Comparison of ENCODE assay signal across 16 cellular contexts in the genomic region with DNA sequence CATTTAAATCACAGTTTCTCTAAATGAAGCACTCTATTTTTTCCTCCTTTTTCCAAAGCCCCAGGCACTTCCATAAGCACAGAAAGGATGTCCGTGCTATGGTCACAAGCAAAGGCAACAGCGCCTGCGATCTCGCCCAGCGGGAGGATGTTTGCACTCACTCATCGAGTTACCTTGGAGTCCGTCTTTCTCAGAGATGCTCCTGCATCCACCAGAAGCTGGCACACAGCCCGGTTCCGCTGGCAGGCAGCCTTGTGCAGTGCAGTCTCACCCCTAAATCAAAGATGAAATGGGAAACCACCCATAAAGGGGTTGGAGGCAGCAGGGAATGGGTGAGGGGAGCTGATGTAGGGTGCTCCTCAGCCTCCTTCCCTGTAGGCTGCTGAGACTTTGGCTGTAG. TPM values are rescaled to one million over a fixed set of nuclear protein-coding genes. Genes with fewer than 3 reads are reported as not detected.
DNase-seq lines count a peak whose midpoint lies in the region; ATAC-seq and TF ChIP-seq lines count a peak whose summit lies in the region.
"Had no signal": no experiment of that assay in that cellular context is flagged by ENCODE, and none has a peak within 500 bp of the region (broad histone marks: within the 10 kb centered on the region; RNA-seq: fewer than 3 reads in every experiment).

No MANE protein-coding gene starts in this region.

- intact Hi-C loops in dorsolateral prefrontal cortex (cut with DNase I) = no loop called here
- intact Hi-C loops in sigmoid colon (cut with DNase I) = no loop called here

- TF ChIP-seq CTCF in dorsolateral prefrontal cortex (IDR thresholded peaks at IDR 0.05 in 54 of 56, conservative IDR thresholded peaks at IDR 0.05 in 2 of 56; ENCODE audit: low read depth in 1 of 56, partially characterized antibody in 56 of 56) (no peak), sigmoid colon (IDR thresholded peaks at IDR 0.05) (no peak)

- H3K27ac ChIP-seq in dorsolateral prefrontal cortex (peak overlapping the region in 1 of 59 donors; percentile 41), sigmoid colon (no peak overlapping the region)
- H3K27ac ChIP-seq: 22Rv1, parathyroid adenoma, skin epidermis, suprapubic skin had no signal

- TF ChIP-seq POLR2A in sigmoid colon (IDR thresholded peaks at IDR 0.05) = no peak

- TF ChIP-seq EP300 in sigmoid colon (IDR thresholded peaks at IDR 0.05) = no peak

- DNase-seq in DMS153 (lab: John Stamatoyannopoulos, UW) = peak; percentile 10
- no peak for DNase-seq in DMS153 treated with DMSO at 0.1 percent for 48 hours (lab: John Stamatoyannopoulos, UW; ENCODE audit: unreplicated experiment)
- DNase-seq in NCI-H2196 (lab: John Stamatoyannopoulos, UW; ENCODE audit: unreplicated experiment) = peak; percentile 59
- peak; percentile 39 to 76 (median 63) for DNase-seq in dorsolateral prefrontal cortex
- DNase-seq in sigmoid colon = peak; percentile 69
- DNase-seq: activated CD4-positive, alpha-beta T cell treated with anti-CD3 and anti-CD28 coated beads for 36 hours; activated CD8-positive, alpha-beta memory T cell treated with anti-CD3 and anti-CD28 coated beads, Interleukin-2, amount 10 ng/mL, durations not matched to agents 7 days and 5 days; stimulated activated CD8-positive, alpha-beta memory T cell treated with anti-CD3 and anti-CD28 coated beads, Interleukin-4, amount 100 ng/mL, for 48 hours had no signal

- ATAC-seq in HG03565 (IDR thresholded peaks at IDR 0.05; ENCODE audit: unreplicated experiment) (no peak), GM18519 (IDR thresholded peaks at IDR 0.05; ENCODE audit: low FRiP score, unreplicated experiment) (no peak), HG02852 (IDR thresholded peaks at IDR 0.05; ENCODE audit: unreplicated experiment) (no peak)
- ATAC-seq: activated CD4-positive, alpha-beta T cell treated with anti-CD3 and anti-CD28 coated beads for 36 hours; activated CD8-positive, alpha-beta memory T cell treated with anti-CD3 and anti-CD28 coated beads, Interleukin-2, amount 10 ng/mL, durations not matched to agents 7 days and 5 days; esophagus mucosa had no signal

- H3K36me3 ChIP-seq in sigmoid colon = no peaks in the 10 kb centered on the region
- H3K36me3 ChIP-seq: suprapubic skin had no signal

- peaks cover 0 to 4% (median 0%) of the 10 kb centered on the region in 4 donors for H3K4me1 ChIP-seq in sigmoid colon
- H3K4me1 ChIP-seq: parathyroid adenoma, suprapubic skin had no signal

- H3K4me3 ChIP-seq in dorsolateral prefrontal cortex = no peak overlapping the region
- no peak overlapping the region for H3K4me3 ChIP-seq in sigmoid colon
- H3K4me3 ChIP-seq: skin epidermis, suprapubic skin had no signal

- no peaks in the 10 kb centered on the region for H3K9me3 ChIP-seq in sigmoid colon
- H3K9me3 ChIP-seq: suprapubic skin had no signal

- WGBS in sigmoid colon, 2 donors = 87 to 91% methylated on average over 9 of the region's 9 CpGs

- H3K27me3 ChIP-seq in dorsolateral prefrontal cortex (no peaks in the 10 kb centered on the region), sigmoid colon (no peaks in the 10 kb centered on the region)
- H3K27me3 ChIP-seq: suprapubic skin had no signal

RNA-seq across cellular contexts. Expression of a gene that starts 51.9 kb away (rescaled TPM):
- total RNA-seq in dorsolateral prefrontal cortex (100 to 1,000 TPM in 30 of 120 experiments, 10 to 100 TPM in 90; 48.1 to 232 (median 85.8) TPM), sigmoid colon (10 to 100 TPM; 31.0 to 52.3 (median 41.3) TPM)
- 1 to 10 TPM in 2 of 3 donors, not detected in 1; 4.4 to 5.4 TPM for polyA plus RNA-seq in sigmoid colon
- total RNA-seq: activated CD4-positive, alpha-beta T cell treated with anti-CD3 and anti-CD28 coated beads for 36 hours; activated CD8-positive, alpha-beta memory T cell treated with anti-CD3 and anti-CD28 coated beads, Interleukin-2, amount 10 ng/mL, durations not matched to agents 7 days and 5 days had no signal
